20 cellular contexts compared by ENCODE assay signal in the genomic region with DNA sequence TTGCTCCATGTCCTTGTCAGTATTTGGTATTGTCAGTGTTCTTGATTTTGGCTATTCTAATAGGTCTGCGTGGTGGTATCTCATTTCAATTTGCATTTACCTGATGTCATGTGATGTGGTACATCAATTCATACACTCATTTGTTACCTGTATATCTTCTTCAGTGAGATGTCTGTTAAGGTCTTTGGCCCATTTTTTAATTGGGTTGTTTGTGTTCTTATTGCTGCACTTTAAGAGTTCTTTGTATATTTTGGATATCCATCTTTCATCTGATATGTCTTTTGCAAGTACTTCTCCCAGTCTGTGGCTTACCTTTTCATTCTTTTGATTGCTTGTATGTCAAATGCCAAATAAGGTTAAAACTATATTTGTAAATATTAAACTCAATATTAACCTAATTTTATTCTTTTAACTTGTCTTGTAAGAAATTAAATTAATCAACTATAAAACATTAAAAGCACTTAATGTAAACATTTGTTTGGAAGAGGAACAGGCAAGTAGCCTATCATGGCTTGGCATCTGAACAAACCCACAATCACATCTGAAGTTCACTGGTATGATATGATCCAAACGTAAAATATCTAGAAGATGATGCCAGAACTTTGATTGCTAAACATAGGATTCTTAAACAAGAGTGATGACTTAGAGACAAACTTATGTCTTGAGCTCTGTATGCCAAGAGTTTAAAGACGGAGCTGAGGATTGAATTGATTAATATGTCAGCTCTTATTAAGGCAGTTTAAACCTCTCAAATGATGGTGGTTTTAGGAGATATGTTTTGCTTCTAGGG.
A peak's percentile ranks its signal among the peaks of the same experiment; 100 is the strongest.
DNase-seq lines count a peak whose midpoint lies in the region; ATAC-seq and TF ChIP-seq lines count a peak whose summit lies in the region.
"Had no signal": no experiment of that assay in that cellular context is flagged by ENCODE, and none has a peak within 500 bp of the region (broad histone marks: within the 10 kb centered on the region; RNA-seq: fewer than 3 reads in every experiment).

No MANE protein-coding gene starts in this region.

- DNase-seq in choroid plexus epithelial cell (ENCODE audit: low read depth) (peak; percentile 39), fibroblast of peridontal ligament (ENCODE audit: extremely low read depth) (peak; percentile 91), glutamatergic neuron (no peak), BE2C (no peak), T-cell (no peak), NCI-H1092 treated with DMSO at 0.1 percent for 48 hours (lab: John Stamatoyannopoulos, UW) (no peak)
- DNase-seq: CD4-positive, alpha-beta T cell; CD8-positive, alpha-beta memory T cell; DMS 273 treated with DMSO at 0.1 percent for 48 hours; DMS79; EL; GDM1; GM23248; H7; HCEC 1CT had no signal

- peaks cover 9% of the 10 kb centered on the region for H3K4me1 ChIP-seq in BE2C
- H3K4me1 ChIP-seq: BLaER1 treated with 17β-estradiol and CSF1 and Interleukin-3, amounts not matched to agents 10 nM and 100 nM had no signal

- H3K27ac Mint-ChIP-seq in glutamatergic neuron (ENCODE audit: unreplicated experiment) (no peak overlapping the region), T-cell (no peak overlapping the region)
- H3K27ac Mint-ChIP-seq: B cell; CD14-positive monocyte; CD4-positive, alpha-beta T cell; CD8-positive, alpha-beta memory T cell had no signal

- POLR2A ChIA-PET in T-cell (lab: Charles Lee) = no interaction called here

- H3K4me3 Mint-ChIP-seq in glutamatergic neuron (ENCODE audit: unreplicated experiment) (no peak overlapping the region), T-cell (no peak overlapping the region)
- H3K4me3 Mint-ChIP-seq: B cell; CD14-positive monocyte; CD4-positive, alpha-beta T cell; CD8-positive, alpha-beta memory T cell had no signal

- no peaks in the 10 kb centered on the region for H3K36me3 ChIP-seq in BE2C
- H3K36me3 ChIP-seq: BLaER1 treated with 17β-estradiol and CSF1 and Interleukin-3, amounts not matched to agents 10 nM and 100 nM had no signal

- H3K36me3 Mint-ChIP-seq in glutamatergic neuron (ENCODE audit: unreplicated experiment) = no peaks in the 10 kb centered on the region
- no peaks in the 10 kb centered on the region for H3K36me3 Mint-ChIP-seq in T-cell
- H3K36me3 Mint-ChIP-seq: CD14-positive monocyte; CD8-positive, alpha-beta memory T cell had no signal

- no peak overlapping the region for H3K4me3 ChIP-seq in choroid plexus epithelial cell (ENCODE audit: low read depth, low read length)
- no peak overlapping the region for H3K4me3 ChIP-seq in BE2C (ENCODE audit: low read depth, low read length)
- H3K4me3 ChIP-seq: BLaER1 treated with 17β-estradiol and CSF1 and Interleukin-3, amounts not matched to agents 10 nM and 100 nM; GM12878; GM23248 had no signal

- no peak for ATAC-seq in T-cell (replicated peaks in 1 of 4)
- ATAC-seq: GM12878 had no signal

- no peaks in the 10 kb centered on the region for H3K9me3 ChIP-seq in BE2C
- H3K9me3 ChIP-seq: BLaER1 treated with 17β-estradiol and CSF1 and Interleukin-3, amounts not matched to agents 10 nM and 100 nM had no signal

- CTCF ChIA-PET in T-cell (lab: Charles Lee) = no interaction called here

- no peaks in the 10 kb centered on the region for H3K27me3 Mint-ChIP-seq in glutamatergic neuron (ENCODE audit: unreplicated experiment)
- H3K27me3 Mint-ChIP-seq in T-cell = no peaks in the 10 kb centered on the region
- H3K27me3 Mint-ChIP-seq: B cell; CD4-positive, alpha-beta T cell had no signal

- H3K9me3 Mint-ChIP-seq in glutamatergic neuron (ENCODE audit: unreplicated experiment) = no peaks in the 10 kb centered on the region
- H3K9me3 Mint-ChIP-seq in T-cell = peaks cover 0 to 6% (median 5%) of the 10 kb centered on the region in 3 donors

- H3K27me3 ChIP-seq in BE2C = no peaks in the 10 kb centered on the region; the same call in 1 of the 2 replicates
- H3K27me3 ChIP-seq: BLaER1 treated with 17β-estradiol and CSF1 and Interleukin-3, amounts not matched to agents 10 nM and 100 nM had no signal

- TF ChIP-seq CTCF in VCaP (conservative IDR thresholded peaks at IDR 0.05) (no peak), choroid plexus epithelial cell (conservative IDR thresholded peaks at IDR 0.05; ENCODE audit: low read depth, low read length) (no peak), glutamatergic neuron (IDR thresholded peaks at IDR 0.05; ENCODE audit: partially characterized antibody, unreplicated experiment) (no peak), BE2C (IDR thresholded peaks at IDR 0.05; ENCODE audit: low read depth, low read length) (no peak)

- H3K4me1 Mint-ChIP-seq in glutamatergic neuron (ENCODE audit: low read depth, unreplicated experiment) (no peaks in the 10 kb centered on the region), T-cell (no peaks in the 10 kb centered on the region)
- H3K4me1 Mint-ChIP-seq: B cell; CD14-positive monocyte; CD8-positive, alpha-beta memory T cell had no signal

- peak overlapping the region; percentile 81 for H3K27ac ChIP-seq in VCaP
- H3K27ac ChIP-seq: BLaER1 treated with 17β-estradiol and CSF1 and Interleukin-3, amounts not matched to agents 10 nM and 100 nM; GM23248 had no signal

Comparison
In these comparisons a context has a peak if more than half of its experiments do, and no peak if none do; other contexts are left out.
1. DNase-seq: peak in choroid plexus epithelial cell (single experiment) and fibroblast of peridontal ligament (single experiment); none in glutamatergic neuron (single experiment), BE2C (single experiment), T-cell (0 of 34) and NCI-H1092 treated with DMSO at 0.1 percent for 48 hours (single experiment).